In genomic region chr15:90818251-90819210, GRCh38 we compare ENCODE assay signal across 8 cellular contexts. TPM values are rescaled to one million over a fixed set of nuclear protein-coding genes. Genes with fewer than 3 reads are reported as not detected.
DNase-seq lines count a peak whose midpoint lies in the region; ATAC-seq, FAIRE-seq and TF ChIP-seq lines count a peak whose summit lies in the region.

No MANE protein-coding gene starts in this region.

- CTCF ChIA-PET in Panc1 (lab: Charles Lee) = interaction anchor here (0.6 to 0.9 kb wide), 2 partner anchors 9 to 71 kb away, joined by 3 read pairs; no protein-coding TSS in a partner anchor

- peak overlapping the region; percentile 56 for H3K27ac Mint-ChIP-seq in endodermal cell
- peak overlapping the region; percentile 88 for H3K27ac Mint-ChIP-seq in stimulated activated effector memory CD8-positive, alpha-beta T cell treated with anti-CD3 and anti-CD28 coated beads, Interleukin-12 subunit alpha, Interleukin-12 subunit beta, amount 100 ng/mL, for 72 hours

- FAIRE-seq in small intestine (lab: Jason Lieb, UNC) = no peak

- H3K9me3 ChIP-seq in Panc1 (ENCODE audit: control insufficient read depth, insufficient read depth, low read depth, low read length) (no peaks in the 10 kb centered on the region), endodermal cell (ENCODE audit: control insufficient read depth, low read length) (no peaks in the 10 kb centered on the region), small intestine (ENCODE audit: control insufficient read depth, low read depth) (no peaks in the 10 kb centered on the region)

- H3K36me3 ChIP-seq in Panc1 (ENCODE audit: control insufficient read depth, insufficient read depth, low read length) (no peaks in the 10 kb centered on the region), endodermal cell (ENCODE audit: control insufficient read depth, insufficient read depth, low read length) (peaks cover 7% of the 10 kb centered on the region), small intestine (ENCODE audit: control insufficient read depth in 2 of 2, insufficient read depth in 2 of 2, low read length in 2 of 2) (no peaks in the 10 kb centered on the region)

- H3K9me3 Mint-ChIP-seq in endodermal cell = no peaks in the 10 kb centered on the region
- no peaks in the 10 kb centered on the region for H3K9me3 Mint-ChIP-seq in stimulated activated effector memory CD8-positive, alpha-beta T cell treated with anti-CD3 and anti-CD28 coated beads, Interleukin-12 subunit alpha, Interleukin-12 subunit beta, amount 100 ng/mL, for 72 hours

- TF ChIP-seq CTCF in Panc1 (IDR thresholded peaks at IDR 0.05) (no peak), endodermal cell (conservative IDR thresholded peaks at IDR 0.05) (peak; percentile 70)

- peaks cover 31% of the 10 kb centered on the region for H3K4me1 Mint-ChIP-seq in endodermal cell
- H3K4me1 Mint-ChIP-seq in stimulated activated effector memory CD8-positive, alpha-beta T cell treated with anti-CD3 and anti-CD28 coated beads, Interleukin-12 subunit alpha, Interleukin-12 subunit beta, amount 100 ng/mL, for 72 hours = peaks cover 69% of the 10 kb centered on the region

- 86 to 87% methylated on average over 18 to 26 of the region's 26 CpGs for WGBS in endodermal cell (ENCODE audit: insufficient coverage in 1 of 2, insufficient read length in 1 of 2), 2 experiments
- WGBS in small intestine, 3 donors = 63 to 73% (median 64%) methylated on average over 26 of the region's 26 CpGs

- peaks cover 6% of the 10 kb centered on the region for H3K36me3 Mint-ChIP-seq in endodermal cell (ENCODE audit: low read depth)
- H3K36me3 Mint-ChIP-seq in stimulated activated effector memory CD8-positive, alpha-beta T cell treated with anti-CD3 and anti-CD28 coated beads, Interleukin-12 subunit alpha, Interleukin-12 subunit beta, amount 100 ng/mL, for 72 hours = peaks cover 30% of the 10 kb centered on the region

- H3K27me3 Mint-ChIP-seq in endodermal cell (ENCODE audit: insufficient read depth) = no peaks in the 10 kb centered on the region

- POLR2A ChIA-PET in Panc1 (lab: Charles Lee) = interaction anchor here (0.5 kb wide), 1 partner anchor 26 kb away, joined by 9 read pairs; no protein-coding TSS in a partner anchor

- no peak overlapping the region for H3K4me3 ChIP-seq in Panc1 (ENCODE audit: low read depth in 2 of 2, low read length in 2 of 2)
- no peak overlapping the region for H3K4me3 ChIP-seq in endodermal cell (ENCODE audit: low read length)
- H3K4me3 ChIP-seq in small intestine (ENCODE audit: low read depth in 1 of 2, low read length in 2 of 2) = no peak overlapping the region

- BruUV-seq in Panc1 (replicated peaks; lab: Mats Ljungman, UMichigan) = no TSS peak

- peak; percentile 43 for ATAC-seq in HG02981 (IDR thresholded peaks at IDR 0.05; ENCODE audit: unreplicated experiment)
- peak; percentile 61 for ATAC-seq in Panc1
- ATAC-seq in stimulated activated effector memory CD8-positive, alpha-beta T cell treated with anti-CD3 and anti-CD28 coated beads, Interleukin-12 subunit alpha, Interleukin-12 subunit beta, amount 100 ng/mL, for 72 hours = no peak
- ATAC-seq in HG02840 (IDR thresholded peaks at IDR 0.05; ENCODE audit: low FRiP score, unreplicated experiment) = no peak

- H3K4me1 ChIP-seq in Panc1 (ENCODE audit: control insufficient read depth, insufficient read depth, low read length) (no peaks in the 10 kb centered on the region; the same call in 1 of the 2 replicates), endodermal cell (ENCODE audit: control insufficient read depth, insufficient read depth, low read length) (peaks cover 11% of the 10 kb centered on the region), small intestine (ENCODE audit: control insufficient read depth in 2 of 2, insufficient read depth in 1 of 2, low read depth in 1 of 2, low read length in 1 of 2) (peaks cover 0 to 5% of the 10 kb centered on the region in 2 donors)

- no peak overlapping the region for H3K27ac ChIP-seq in Panc1 (ENCODE audit: low read length)
- H3K27ac ChIP-seq in endodermal cell (ENCODE audit: low read depth, low read length) = no peak overlapping the region
- H3K27ac ChIP-seq in small intestine (ENCODE audit: low read depth in 1 of 2, low read length in 1 of 2) = peak overlapping the region in 1 of 2 donors; percentile 5

- H3K27me3 ChIP-seq in Panc1 (ENCODE audit: control insufficient read depth, insufficient read depth, low read length) (no peaks in the 10 kb centered on the region), endodermal cell (ENCODE audit: control insufficient read depth, insufficient read depth, low read length, poor library complexity, severe bottlenecking) (no peaks in the 10 kb centered on the region), small intestine (ENCODE audit: control insufficient read depth in 2 of 2, insufficient read depth in 2 of 2, low read length in 2 of 2) (no peaks in the 10 kb centered on the region)

- in situ Hi-C loops in Panc1 (cut with HindIII; ENCODE audit: low pct_unique_long_range_greater_than_20kb, low sequenced_read_pairs) = no loop called here

- no peak overlapping the region for H3K9ac ChIP-seq in endodermal cell (ENCODE audit: extremely low read depth, low read length, poor library complexity, severe bottlenecking)

- intact Hi-C loops in Panc1 (cut with micrococcal nuclease; ENCODE audit: unreplicated experiment) = no loop called here

- H3K4me3 Mint-ChIP-seq in endodermal cell = no peak overlapping the region
- peak overlapping the region; percentile 64 for H3K4me3 Mint-ChIP-seq in stimulated activated effector memory CD8-positive, alpha-beta T cell treated with anti-CD3 and anti-CD28 coated beads, Interleukin-12 subunit alpha, Interleukin-12 subunit beta, amount 100 ng/mL, for 72 hours

- DNase-seq in GDM1 (lab: John Stamatoyannopoulos, UW) (peak; percentile 69), Panc1 (ENCODE audit: low read depth, low spot score) (no peak), endodermal cell (peak; percentile 82), HuH-7.5 (ENCODE audit: low spot score) (no peak), small intestine (no peak)
- DNase-seq in stimulated activated effector memory CD8-positive, alpha-beta T cell treated with anti-CD3 and anti-CD28 coated beads, Interleukin-12 subunit alpha, Interleukin-12 subunit beta, amount 100 ng/mL, for 72 hours (ENCODE audit: low spot score in 2 of 2) = no peak

RNA-seq across cellular contexts. Expression of gene FURIN, which starts 49.9 kb away (rescaled TPM):
- total RNA-seq in Panc1 (2021; ENCODE audit: unreplicated experiment) (62.0 TPM), endodermal cell (100 to 1,000 TPM in 1 of 2 donors, 10 to 100 TPM in 1; 96.3 to 108 TPM)
- polyA plus RNA-seq in Panc1 (2012; ENCODE audit: insufficient read length) = 92.5 TPM
- 25.2 TPM for polyA plus RNA-seq in endodermal cell (2013, experiment 1 of 2)
- 29.1 TPM for polyA plus RNA-seq in endodermal cell (2013, experiment 2 of 2)
- polyA plus RNA-seq in small intestine = 10 to 100 TPM; 22.8 to 52.5 (median 24.6) TPM

Comparison
In these comparisons a context has a peak if more than half of its experiments do, and no peak if none do; other contexts are left out.
1. DNase-seq: peak in GDM1 (single experiment) and endodermal cell (single experiment); none in Panc1 (single experiment), stimulated activated effector memory CD8-positive, alpha-beta T cell treated with anti-CD3 and anti-CD28 coated beads, Interleukin-12 subunit alpha, Interleukin-12 subunit beta, amount 100 ng/mL, for 72 hours (0 of 2), HuH-7.5 (single experiment) and small intestine (single experiment).
2. ATAC-seq: peak in HG02981 (single experiment) and Panc1 (single experiment); none in stimulated activated effector memory CD8-positive, alpha-beta T cell treated with anti-CD3 and anti-CD28 coated beads, Interleukin-12 subunit alpha, Interleukin-12 subunit beta, amount 100 ng/mL, for 72 hours (single experiment) and HG02840 (single experiment).